Comparison of ENCODE assay signal across 26 cellular contexts in genomic region chr21:18424250-18424649, GRCh38. TPM values are rescaled to one million over a fixed set of nuclear protein-coding genes. Genes with fewer than 3 reads are reported as not detected.
DNase-seq lines count a peak whose midpoint lies in the region; ATAC-seq and TF ChIP-seq lines count a peak whose summit lies in the region.
"Had no signal": no experiment of that assay in that cellular context is flagged by ENCODE, and none has a peak within 500 bp of the region (broad histone marks: within the 10 kb centered on the region; RNA-seq: fewer than 3 reads in every experiment).

No MANE protein-coding gene starts in this region.

- H3K4me1 ChIP-seq in Karpas-422 (ENCODE audit: low read length) (peaks cover 8% of the 10 kb centered on the region), OCI-LY7 (ENCODE audit: insufficient read depth, low read length, poor library complexity, severe bottlenecking) (peaks cover 10% of the 10 kb centered on the region), ascending aorta (no peaks in the 10 kb centered on the region)
- H3K4me1 ChIP-seq: BLaER1 had no signal

- intact Hi-C loops in OCI-LY7 (cut with micrococcal nuclease; ENCODE audit: unreplicated experiment) = no loop called here
- intact Hi-C loops in ascending aorta (cut with DNase I) = no loop called here

- DNase-seq in Karpas-422 (no peak), NCI-H446 treated with DMSO at 0.1 percent for 48 hours (lab: John Stamatoyannopoulos, UW) (peak; percentile 90), OCI-LY7 (ENCODE audit: low spot score) (no peak), ascending aorta (ENCODE audit: low spot score in 2 of 2) (no peak), DMS79 treated with DMSO at 0.1 percent for 48 hours (lab: John Stamatoyannopoulos, UW) (no peak), OCI-M1 (lab: John Stamatoyannopoulos, UW) (no peak)
- DNase-seq: CD4-positive, alpha-beta T cell; COR-L47; DND-41; NCI-H1048; NCI-H1417 treated with DMSO at 0.1 percent for 48 hours; NCI-H187; NCI-H2107; NCI-H510A; NCI-H748 treated with DMSO at 0.1 percent for 48 hours; PC-9; SHP77 treated with DMSO at 0.1 percent for 48 hours; SK-N-SH; T-helper 2 cell had no signal

- H3K9me3 ChIP-seq in Karpas-422 (ENCODE audit: low read length) (peaks cover 8% of the 10 kb centered on the region; the same call in 1 of the 2 replicates), OCI-LY7 (ENCODE audit: low read length) (no peaks in the 10 kb centered on the region), ascending aorta (no peaks in the 10 kb centered on the region)
- H3K9me3 ChIP-seq: SK-N-SH had no signal

- H3K4me3 ChIP-seq in Karpas-422 (ENCODE audit: low read length) (no peak overlapping the region), OCI-LY7 (ENCODE audit: low read depth, low read length, poor library complexity, severe bottlenecking) (no peak overlapping the region), ascending aorta (no peak overlapping the region)
- H3K4me3 ChIP-seq: BLaER1, K562, PC-9 had no signal

- TF ChIP-seq CTCF in OCI-LY7 (conservative IDR thresholded peaks at IDR 0.05; ENCODE audit: low read length) = no peak
- no peak for TF ChIP-seq CTCF in ascending aorta (IDR thresholded peaks at IDR 0.05)

- H3K79me2 ChIP-seq in Karpas-422 (ENCODE audit: low read length) = no peaks in the 10 kb centered on the region
- no peaks in the 10 kb centered on the region for H3K79me2 ChIP-seq in OCI-LY7 (ENCODE audit: insufficient read depth, low read depth, low read length)

- CTCF ChIA-PET in OCI-LY7 (lab: Charles Lee; ENCODE audit: unreplicated experiment) = interaction anchor here (0.7 kb wide), 1 partner anchor 52 kb away, joined by 4 read pairs; no protein-coding TSS in a partner anchor

- H3K9me2 ChIP-seq in Karpas-422 (replicated peaks; ENCODE audit: insufficient read depth, low read length) (no peaks in the 10 kb centered on the region), OCI-LY7 (ENCODE audit: insufficient read depth, low read length) (no peaks in the 10 kb centered on the region)
- H3K9me2 ChIP-seq: SK-N-SH had no signal

- no peak overlapping the region for H3K4me2 ChIP-seq in Karpas-422 (ENCODE audit: low read depth, low read length, poor library complexity, severe bottlenecking)
- no peak overlapping the region for H3K4me2 ChIP-seq in OCI-LY7 (ENCODE audit: low read length)
- H3K4me2 ChIP-seq: BLaER1, PC-9, SK-N-SH had no signal

- H4K20me1 ChIP-seq in Karpas-422 (ENCODE audit: insufficient read depth, low read depth, low read length) (no peaks in the 10 kb centered on the region), OCI-LY7 (ENCODE audit: insufficient read depth, low read length) (no peaks in the 10 kb centered on the region)
- H4K20me1 ChIP-seq: BLaER1 had no signal

- BruUV-seq in OCI-LY7 (replicated peaks; lab: Mats Ljungman, UMichigan) = no TSS peak

- H3K36me3 ChIP-seq in Karpas-422 (ENCODE audit: insufficient read depth, low read length) = no peaks in the 10 kb centered on the region
- no peaks in the 10 kb centered on the region; the same call in 1 of the 2 replicates for H3K36me3 ChIP-seq in OCI-LY7 (ENCODE audit: insufficient read depth, low read length)
- H3K36me3 ChIP-seq in ascending aorta = no peaks in the 10 kb centered on the region
- H3K36me3 ChIP-seq: BLaER1 had no signal

- ATAC-seq in HG02642 (IDR thresholded peaks at IDR 0.05; ENCODE audit: poor library complexity, unreplicated experiment) = no peak
- ATAC-seq: HepG2, K562 had no signal

- H3K9ac ChIP-seq in Karpas-422 (ENCODE audit: low read length) = no peak overlapping the region
- H3K9ac ChIP-seq: BLaER1, SK-N-SH had no signal

- POLR2A ChIA-PET in OCI-LY7 (lab: Charles Lee) = interaction anchor here (1.0 to 1.4 kb wide), 6 partner anchors 9 to 44 kb away, joined by 3 to 5 read pairs (median 3); no protein-coding TSS in a partner anchor

- H2AFZ ChIP-seq in Karpas-422 (ENCODE audit: low read length) (no peak overlapping the region), OCI-LY7 (ENCODE audit: low read length) (peak overlapping the region; percentile 36; the same call in 1 of the 2 replicates)
- H2AFZ ChIP-seq: PC-9 had no signal

- H3K27ac ChIP-seq in Karpas-422 (ENCODE audit: low read length) (peak overlapping the region; percentile 30; the same call in 1 of the 2 replicates), OCI-LY7 (ENCODE audit: low read depth, low read length, poor library complexity, severe bottlenecking) (no peak overlapping the region), ascending aorta (no peak overlapping the region)
- H3K27ac ChIP-seq: BLaER1, PC-9, RWPE1 had no signal

- H3K27me3 ChIP-seq in Karpas-422 (ENCODE audit: low read length) (no peaks in the 10 kb centered on the region), ascending aorta (no peaks in the 10 kb centered on the region)
- H3K27me3 ChIP-seq: BLaER1 had no signal

RNA-seq across cellular contexts. Expression of gene TMPRSS15, which starts 20.7 kb away (rescaled TPM):
- total RNA-seq in Karpas-422 (2014; rRNA removed; shearing (Covaris generic); ENCODE audit: low replicate concordance) = 0.19 TPM in 1 of 2 replicates, not detected in the other
- total RNA-seq in OCI-LY7 (2014; rRNA removed; shearing (Covaris generic)) = 0.03 and 0.33 TPM in 2 replicates
- total RNA-seq in OCI-LY7 (2022) = 0.13 and 0.48 TPM in 2 replicates
- not detected for total RNA-seq in ascending aorta
- total RNA-seq: CD4-positive, alpha-beta T cell; H1; HepG2; HT-29; PC-9 had no signal
